Comparison of ENCODE assay signal across 21 cellular contexts in genomic region chr6:119929121-119929520, GRCh38.
DNase-seq lines count a peak whose midpoint lies in the region; ATAC-seq, FAIRE-seq and TF ChIP-seq lines count a peak whose summit lies in the region.
"Had no signal": no experiment of that assay in that cellular context is flagged by ENCODE, and none has a peak within 500 bp of the region (broad histone marks: within the 10 kb centered on the region; RNA-seq: fewer than 3 reads in every experiment).

No MANE protein-coding gene starts in this region.

- no peaks in the 10 kb centered on the region for H3K27me3 ChIP-seq in bronchial epithelial cell (ENCODE audit: control insufficient read depth, insufficient read depth, low read length)
- H3K27me3 ChIP-seq in foreskin keratinocyte, result no peaks in the 10 kb centered on the region
- H3K27me3 ChIP-seq: BLaER1 had no signal

- FAIRE-seq in A204.1 (lab: Jason Lieb, UNC) (peak; percentile 62), bronchial epithelial cell (lab: Jason Lieb, UNC) (no peak)
- FAIRE-seq: D721Med, GM12878, GM19239, H1 had no signal

- no peak overlapping the region for H3K4me3 ChIP-seq in bronchial epithelial cell (ENCODE audit: low read depth, low read length)
- H3K4me3 ChIP-seq: BLaER1, GM12878, GM23248 had no signal

- DNase-seq in HCEC 1CT (peak; percentile 10), bronchial epithelial cell (ENCODE audit: low read depth) (peak; percentile 41), foreskin keratinocyte (peak in 1 of 2 donors; percentile 25), NCI-H2227 (lab: John Stamatoyannopoulos, UW; ENCODE audit: unreplicated experiment) (no peak)
- DNase-seq in stimulated activated CD4-positive, alpha-beta T cell treated with anti-CD3 and anti-CD28 coated beads, Interleukin-4, amount 100 ng/mL, for 4 hours, result no peak
- DNase-seq: CD4-positive, alpha-beta T cell; CD8-positive, alpha-beta memory T cell; DMS 273 treated with DMSO at 0.1 percent for 48 hours; DMS79; EL; GDM1; GM23248; H9; HFFc6 had no signal

- TF ChIP-seq CTCF in bronchial epithelial cell (IDR thresholded peaks at IDR 0.05; ENCODE audit: insufficient read depth, low read length, severe bottlenecking) (no peak), foreskin keratinocyte (conservative IDR thresholded peaks at IDR 0.05) (no peak)

- H3K4me1 ChIP-seq in foreskin keratinocyte, result no peaks in the 10 kb centered on the region
- H3K4me1 ChIP-seq: BLaER1 had no signal

- no peaks in the 10 kb centered on the region for H3K36me3 ChIP-seq in bronchial epithelial cell (ENCODE audit: control insufficient read depth, insufficient read depth, low read length)
- H3K36me3 ChIP-seq: BLaER1 had no signal

- no peak overlapping the region for H3K27ac ChIP-seq in foreskin keratinocyte
- H3K27ac ChIP-seq: BLaER1, C4-2B, GM23248 had no signal

- peak; percentile 48 for ATAC-seq in foreskin keratinocyte
- ATAC-seq: GM12878 had no signal

Comparison
In these comparisons a context has a peak if more than half of its experiments do, and no peak if none do; other contexts are left out.
1. DNase-seq: peak in HCEC 1CT (single experiment) and bronchial epithelial cell (single experiment); none in NCI-H2227 (single experiment) and stimulated activated CD4-positive, alpha-beta T cell treated with anti-CD3 and anti-CD28 coated beads, Interleukin-4, amount 100 ng/mL, for 4 hours (0 of 2).